Comparison of ENCODE assay signal across 8 cellular contexts in genomic region chr19:38411898-38412297, GRCh38. TPM values are rescaled to one million over a fixed set of nuclear protein-coding genes. Genes with fewer than 3 reads are reported as not detected.
"Had no signal": no experiment of that assay in that cellular context is flagged by ENCODE, and none has a peak within 500 bp of the region (broad histone marks: within the 10 kb centered on the region; RNA-seq: fewer than 3 reads in every experiment).

No MANE protein-coding gene starts in this region.

RNA-seq across cellular contexts. Expression of gene RASGRP4, which starts 14.1 kb away (rescaled TPM):
- total RNA-seq: LHCN-M2, MCF 10A, NCI-H460, OCI-LY7, PC-9, RPMI7951, SK-MEL-5 had no signal

RNA-seq across cellular contexts. Expression of gene RYR1, which starts 21.6 kb away (rescaled TPM):
- total RNA-seq: RPMI7951 had no signal

RNA-seq across cellular contexts. Expression of gene GGN, which starts 24.1 kb away (rescaled TPM):
- total RNA-seq: OCI-LY7, Right ventricle myocardium inferior, SK-MEL-5 had no signal
